In genomic region chr16:21214086-21214485, GRCh38 we compare ENCODE assay signal across 29 cellular contexts.
"Had no signal": no experiment of that assay in that cellular context is flagged by ENCODE, and none has a peak within 500 bp of the region (broad histone marks: within the 10 kb centered on the region; RNA-seq: fewer than 3 reads in every experiment).

No MANE protein-coding gene starts in this region.

- H3K27ac Mint-ChIP-seq: activated CD4-positive, alpha-beta memory T cell treated with anti-CD3 and anti-CD28 coated beads for 36 hours; activated CD4-positive, alpha-beta T cell treated with anti-CD3 and anti-CD28 coated beads for 36 hours; activated CD4-positive, alpha-beta T cell treated with anti-CD3 and anti-CD28 coated beads, Interleukin-2, amount 10 ng/mL, durations not matched to agents 24 days and 14 days; activated CD8-positive, alpha-beta memory T cell treated with anti-CD3 and anti-CD28 coated beads, Interleukin-2, amount 10 ng/mL, durations not matched to agents 7 days and 5 days; activated CD8-positive, alpha-beta T cell treated with anti-CD3 and anti-CD28 coated beads, Interleukin-2, amount 10 ng/mL, durations not matched to agents 7 days and 5 days; activated naive CD4-positive, alpha-beta T cell treated with anti-CD3 and anti-CD28 coated beads for 36 hours; activated naive CD4-positive, alpha-beta T cell treated with anti-CD3 and anti-CD28 coated beads, Interleukin-2, amount 50 U/mL, for 24 hours; activated naive CD8-positive, alpha-beta T cell treated with anti-CD3 and anti-CD28 coated beads for 36 hours; activated naive CD8-positive, alpha-beta T cell treated with anti-CD3 and anti-CD28 coated beads, Interleukin-2, amount 50 U/mL, for 24 hours; activated T-helper 1 cell treated with anti-CD3 and anti-CD28 coated beads, Interleukin-12 subunit alpha, Interleukin-12 subunit beta, Interleukin-2, Interleukin-4 antibody, amounts not matched to agents 30 ng/mL and 10 ng/mL and 1 ng/mL, durations not matched to agents 14 hours and 24 hours and 36 hours; activated T-helper 2 cell treated with anti-CD3 and anti-CD28 coated beads, Interferon-gamma antibody, Interleukin-2, Interleukin-4, amounts not matched to agents 10 μg/mL and 5 μg/mL and 100 μg/mL, durations not matched to agents 14 hours and 24 hours and 36 hours; effector memory CD8-positive, alpha-beta T cell had no signal

- H3K4me3 Mint-ChIP-seq: activated CD4-positive, alpha-beta memory T cell treated with anti-CD3 and anti-CD28 coated beads for 36 hours; activated CD4-positive, alpha-beta T cell treated with anti-CD3 and anti-CD28 coated beads for 36 hours; activated CD4-positive, alpha-beta T cell treated with anti-CD3 and anti-CD28 coated beads, Interleukin-2, amount 10 ng/mL, durations not matched to agents 24 days and 14 days; activated CD8-positive, alpha-beta memory T cell treated with anti-CD3 and anti-CD28 coated beads, Interleukin-2, amount 10 ng/mL, durations not matched to agents 7 days and 5 days; activated CD8-positive, alpha-beta T cell treated with anti-CD3 and anti-CD28 coated beads, Interleukin-2, amount 10 ng/mL, durations not matched to agents 7 days and 5 days; activated naive CD4-positive, alpha-beta T cell treated with anti-CD3 and anti-CD28 coated beads for 36 hours; activated naive CD4-positive, alpha-beta T cell treated with anti-CD3 and anti-CD28 coated beads, Interleukin-2, amount 50 U/mL, for 24 hours; activated naive CD8-positive, alpha-beta T cell treated with anti-CD3 and anti-CD28 coated beads for 36 hours; activated naive CD8-positive, alpha-beta T cell treated with anti-CD3 and anti-CD28 coated beads, Interleukin-2, amount 50 U/mL, for 24 hours; activated T-helper 1 cell treated with anti-CD3 and anti-CD28 coated beads, Interleukin-12 subunit alpha, Interleukin-12 subunit beta, Interleukin-2, Interleukin-4 antibody, amounts not matched to agents 30 ng/mL and 10 ng/mL and 1 ng/mL, durations not matched to agents 14 hours and 24 hours and 36 hours; effector memory CD8-positive, alpha-beta T cell had no signal

- H3K36me3 Mint-ChIP-seq: activated CD4-positive, alpha-beta memory T cell treated with anti-CD3 and anti-CD28 coated beads for 36 hours; activated CD8-positive, alpha-beta memory T cell treated with anti-CD3 and anti-CD28 coated beads, Interleukin-2, amount 10 ng/mL, durations not matched to agents 7 days and 5 days; activated naive CD4-positive, alpha-beta T cell treated with anti-CD3 and anti-CD28 coated beads, Interleukin-2, amount 50 U/mL, for 24 hours; activated naive CD8-positive, alpha-beta T cell treated with anti-CD3 and anti-CD28 coated beads for 36 hours had no signal

- DNase-seq: activated CD4-positive, alpha-beta memory T cell treated with anti-CD3 and anti-CD28 coated beads for 36 hours; activated CD4-positive, alpha-beta T cell treated with anti-CD3 and anti-CD28 coated beads for 36 hours; activated CD4-positive, alpha-beta T cell treated with anti-CD3 and anti-CD28 coated beads, Interleukin-2, amount 10 ng/mL, durations not matched to agents 24 days and 14 days; activated CD4-positive, CD25-positive, alpha-beta regulatory T cell; activated CD4-positive, CD25-positive, alpha-beta regulatory T cell treated with anti-CD3 and anti-CD28 coated beads, Interleukin-2, amount 50 U/mL, for 72 hours; activated CD8-positive, alpha-beta memory T cell treated with anti-CD3 and anti-CD28 coated beads, Interleukin-2, amount 10 ng/mL, durations not matched to agents 7 days and 5 days; activated CD8-positive, alpha-beta memory T cell treated with anti-CD3 and anti-CD28 coated beads, Interleukin-2, amount 50 U/mL, for 4 hours; activated CD8-positive, alpha-beta T cell treated with anti-CD3 and anti-CD28 coated beads, Interleukin-2, amount 10 ng/mL, durations not matched to agents 7 days and 5 days; activated effector memory CD4-positive, alpha-beta T cell treated with anti-CD3 and anti-CD28 coated beads, Interleukin-2, amount 50 U/mL, for 16 hours; activated naive CD4-positive, alpha-beta T cell treated with anti-CD3 and anti-CD28 coated beads for 36 hours; activated naive CD8-positive, alpha-beta T cell treated with anti-CD3 and anti-CD28 coated beads for 36 hours; activated naive CD8-positive, alpha-beta T cell treated with anti-CD3 and anti-CD28 coated beads, Interleukin-2, amount 50 U/mL, for 24 hours; activated T-cell treated with anti-CD3 and anti-CD28 coated beads, Interleukin-2, amount 50 U/mL, for 1 hour; activated T-cell treated with anti-CD3 and anti-CD28 coated beads, Interleukin-2, amount 50 U/mL, for 48 hours; adrenal gland; amygdala; aorta; body of pancreas; cortex of kidney; dermis blood vessel endothelial cell; effector CD4-positive, alpha-beta T cell; effector memory CD8-positive, alpha-beta T cell; erythroblast; foreskin keratinocyte; heart right ventricle; T-helper 2 cell had no signal

- H3K4me1 Mint-ChIP-seq: activated CD4-positive, alpha-beta T cell treated with anti-CD3 and anti-CD28 coated beads for 36 hours; activated CD4-positive, alpha-beta T cell treated with anti-CD3 and anti-CD28 coated beads, Interleukin-2, amount 10 ng/mL, durations not matched to agents 24 days and 14 days; activated CD8-positive, alpha-beta memory T cell treated with anti-CD3 and anti-CD28 coated beads, Interleukin-2, amount 10 ng/mL, durations not matched to agents 7 days and 5 days; activated naive CD4-positive, alpha-beta T cell treated with anti-CD3 and anti-CD28 coated beads, Interleukin-2, amount 50 U/mL, for 24 hours; activated naive CD8-positive, alpha-beta T cell treated with anti-CD3 and anti-CD28 coated beads for 36 hours; activated naive CD8-positive, alpha-beta T cell treated with anti-CD3 and anti-CD28 coated beads, Interleukin-2, amount 50 U/mL, for 24 hours had no signal

- H3K9me3 Mint-ChIP-seq: activated CD4-positive, alpha-beta memory T cell treated with anti-CD3 and anti-CD28 coated beads for 36 hours; activated CD4-positive, alpha-beta T cell treated with anti-CD3 and anti-CD28 coated beads, Interleukin-2, amount 10 ng/mL, durations not matched to agents 24 days and 14 days; activated naive CD4-positive, alpha-beta T cell treated with anti-CD3 and anti-CD28 coated beads for 36 hours; activated naive CD4-positive, alpha-beta T cell treated with anti-CD3 and anti-CD28 coated beads, Interleukin-2, amount 50 U/mL, for 24 hours; activated naive CD8-positive, alpha-beta T cell treated with anti-CD3 and anti-CD28 coated beads for 36 hours; activated naive CD8-positive, alpha-beta T cell treated with anti-CD3 and anti-CD28 coated beads, Interleukin-2, amount 50 U/mL, for 24 hours; activated T-helper 1 cell treated with anti-CD3 and anti-CD28 coated beads, Interleukin-12 subunit alpha, Interleukin-12 subunit beta, Interleukin-2, Interleukin-4 antibody, amounts not matched to agents 30 ng/mL and 10 ng/mL and 1 ng/mL, durations not matched to agents 14 hours and 24 hours and 36 hours; activated T-helper 2 cell treated with anti-CD3 and anti-CD28 coated beads, Interferon-gamma antibody, Interleukin-2, Interleukin-4, amounts not matched to agents 10 μg/mL and 5 μg/mL and 100 μg/mL, durations not matched to agents 14 hours and 24 hours and 36 hours; effector memory CD8-positive, alpha-beta T cell had no signal
